11 cellular contexts compared by ENCODE assay signal in genomic region chr20:50746138-50746940, GRCh38. TPM values are rescaled to one million over a fixed set of nuclear protein-coding genes. Genes with fewer than 3 reads are reported as not detected.
A peak's percentile ranks its signal among the peaks of the same experiment; 100 is the strongest.
DNase-seq lines count a peak whose midpoint lies in the region; ATAC-seq, FAIRE-seq and TF ChIP-seq lines count a peak whose summit lies in the region.
"Had no signal": no experiment of that assay in that cellular context is flagged by ENCODE, and none has a peak within 500 bp of the region (broad histone marks: within the 10 kb centered on the region; RNA-seq: fewer than 3 reads in every experiment).

No MANE protein-coding gene starts in this region.

- no peak for TF ChIP-seq CTCF in Panc1 (IDR thresholded peaks at IDR 0.05)
- TF ChIP-seq CTCF in stomach (IDR thresholded peaks at IDR 0.05) = no peak

- 31 to 41% (median 39%) methylated on average over 3 of the region's 3 CpGs for WGBS in stomach, 5 donors

- H3K27ac ChIP-seq in Panc1 (ENCODE audit: low read length) (peak overlapping the region; percentile 99), stomach (peak overlapping the region; percentile 56 to 88 (median 87))
- H3K27ac ChIP-seq: BLaER1 had no signal

- no peak for TF ChIP-seq POLR2A in stomach (IDR thresholded peaks at IDR 0.05)
- TF ChIP-seq POLR2A in GM12892 (IDR thresholded peaks at IDR 0.05; ENCODE audit: low read depth, low read length) = no peak

- H3K27me3 ChIP-seq in Panc1 (ENCODE audit: control insufficient read depth, insufficient read depth, low read length) (no peaks in the 10 kb centered on the region), stomach (no peaks in the 10 kb centered on the region)
- H3K27me3 ChIP-seq: BLaER1 had no signal

- no peak for FAIRE-seq in GM12892 (lab: Jason Lieb, UNC)

- H3K9me3 ChIP-seq in Panc1 (ENCODE audit: control insufficient read depth, insufficient read depth, low read depth, low read length) (no peaks in the 10 kb centered on the region), stomach (no peaks in the 10 kb centered on the region)
- H3K9me3 ChIP-seq: BLaER1, prostate gland had no signal

- H3K4me1 ChIP-seq in Panc1 (ENCODE audit: control insufficient read depth, insufficient read depth, low read length) = peaks cover 85% of the 10 kb centered on the region
- H3K4me1 ChIP-seq in stomach = peaks cover 38 to 85% (median 76%) of the 10 kb centered on the region in 4 donors

- POLR2A ChIA-PET in Panc1 (lab: Charles Lee) = no interaction called here

- no peak overlapping the region for H3K4me3 ChIP-seq in Panc1 (ENCODE audit: low read depth in 2 of 2, low read length in 2 of 2)
- no peak overlapping the region for H3K4me3 ChIP-seq in stomach
- H3K4me3 ChIP-seq: BLaER1, prostate gland had no signal

- intact Hi-C loops in Panc1 (cut with micrococcal nuclease; ENCODE audit: unreplicated experiment) = loop anchor here (5.0 kb wide), 1 partner anchor 41 kb away; no protein-coding TSS in a partner anchor
- intact Hi-C loops in stomach (cut with DNase I; ENCODE audit: low total_unique reads) = loop anchor here (10.0 kb wide), 1 partner anchor 122 kb away; no protein-coding TSS in a partner anchor

- in situ Hi-C loops in Panc1 (cut with HindIII; ENCODE audit: low pct_unique_long_range_greater_than_20kb, low sequenced_read_pairs) = no loop called here

- TF ChIP-seq EP300 in stomach (IDR thresholded peaks at IDR 0.05) = no peak

- BruUV-seq in Panc1 (replicated peaks; lab: Mats Ljungman, UMichigan) = no TSS peak

- CTCF ChIA-PET in Panc1 (lab: Charles Lee) = interaction anchor here (0.5 to 1.0 kb wide), 3 partner anchors 44 to 283 kb away, joined by 3 to 12 read pairs (median 3); no protein-coding TSS in a partner anchor

- DNase-seq in activated CD4-positive, alpha-beta T cell treated with anti-CD3 and anti-CD28 coated beads for 48 hours = peak; percentile 25
- DNase-seq in activated CD4-positive, alpha-beta T cell treated with anti-CD3 and anti-CD28 coated beads, Interleukin-2, amount 50 U/mL, for 1 hour = no peak
- DNase-seq in Panc1 (ENCODE audit: low read depth, low spot score) (no peak), glomerular visceral epithelial cell (ENCODE audit: extremely low spot score) (peak; percentile 41), stomach (no peak), dedifferentiated amniotic fluid mesenchymal stem cell (ENCODE audit: extremely low spot score) (no peak), GM12892 (ENCODE audit: insufficient read length) (no peak), NOMO-1 (lab: John Stamatoyannopoulos, UW; ENCODE audit: unreplicated experiment in 2 of 2) (no peak)
- DNase-seq: MM.1S had no signal

- peaks cover 18% of the 10 kb centered on the region for H3K36me3 ChIP-seq in Panc1 (ENCODE audit: control insufficient read depth, insufficient read depth, low read length)
- H3K36me3 ChIP-seq in stomach = peaks cover 5 to 15% (median 11%) of the 10 kb centered on the region in 4 donors
- H3K36me3 ChIP-seq: prostate gland had no signal

- ATAC-seq in Panc1 = peak; percentile 29

RNA-seq across cellular contexts. Expression of gene PARD6B, which starts 15.0 kb away (rescaled TPM):
- total RNA-seq in Panc1 (2021; ENCODE audit: unreplicated experiment) = 132 TPM
- polyA plus RNA-seq in Panc1 (2012; ENCODE audit: insufficient read length) = 11.2 TPM
- total RNA-seq in stomach = 10 to 100 TPM in 4 of 5 donors, 1 to 10 TPM in 1; 5.4 to 69.5 (median 22.6) TPM
- 1 to 10 TPM; 3.2 to 6.0 (median 3.7) TPM for polyA plus RNA-seq in stomach
- polyA plus RNA-seq in GM12892 (2012; ENCODE audit: missing spikeins) = 0.89 TPM

RNA-seq across cellular contexts. Expression of gene BCAS4, which starts 48.5 kb away (rescaled TPM):
- total RNA-seq in Panc1 (2021; ENCODE audit: unreplicated experiment) (34.8 TPM), stomach (1 to 10 TPM in 3 of 5 donors, under 1 TPM in 1, not detected in 1; under 0.01 to 2.8 (median 1.9) TPM)
- polyA plus RNA-seq in Panc1 (2012; ENCODE audit: insufficient read length) = 76.6 TPM
- polyA plus RNA-seq in stomach = 1 to 10 TPM in 2 of 3 donors, under 1 TPM in 1; 0.46 to 7.2 (median 5.6) TPM
- polyA plus RNA-seq in GM12892 (2012; ENCODE audit: missing spikeins) = 54.0 TPM

RNA-seq across cellular contexts. Expression of gene RIPOR3, which starts 55.0 kb away (rescaled TPM):
- total RNA-seq in Panc1 (2021; ENCODE audit: unreplicated experiment) = 92.5 TPM
- 97.9 TPM for polyA plus RNA-seq in Panc1 (2012; ENCODE audit: insufficient read length)
- total RNA-seq in stomach = 10 to 100 TPM in 3 of 5 donors, 1 to 10 TPM in 2; 8.1 to 61.1 (median 13.4) TPM
- polyA plus RNA-seq in stomach = 1 to 10 TPM; 4.4 to 5.9 (median 5.8) TPM
- 1.2 TPM for polyA plus RNA-seq in GM12892 (2012; ENCODE audit: missing spikeins)

Comparison
In these comparisons a context has a peak if more than half of its experiments do, and no peak if none do; other contexts are left out.
1. DNase-seq: peak in activated CD4-positive, alpha-beta T cell treated with anti-CD3 and anti-CD28 coated beads for 48 hours (single experiment) and glomerular visceral epithelial cell (single experiment); none in activated CD4-positive, alpha-beta T cell treated with anti-CD3 and anti-CD28 coated beads, Interleukin-2, amount 50 U/mL, for 1 hour (single experiment), Panc1 (single experiment), stomach (single experiment), dedifferentiated amniotic fluid mesenchymal stem cell (single experiment), GM12892 (single experiment) and NOMO-1 (0 of 2).